In genomic region chr12:106139422-106140141, GRCh38 we compare ENCODE assay signal across 8 cellular contexts. TPM values are rescaled to one million over a fixed set of nuclear protein-coding genes. Genes with fewer than 3 reads are reported as not detected.
A peak's percentile ranks its signal among the peaks of the same experiment; 100 is the strongest.
DNase-seq lines count a peak whose midpoint lies in the region; ATAC-seq, FAIRE-seq and TF ChIP-seq lines count a peak whose summit lies in the region.

No MANE protein-coding gene starts in this region.

- WGBS in A549 (ENCODE audit: missing lambda C conversion rate): 18% methylated on average over 14 of the region's 66 CpGs

- H3K4me1 ChIP-seq in A549: peaks cover 48% of the 10 kb centered on the region
- peaks cover 34% of the 10 kb centered on the region for H3K4me1 ChIP-seq in keratinocyte (ENCODE audit: control insufficient read depth, extremely low read depth, insufficient read depth, low read length)
- peaks cover 45 to 58% (median 57%) of the 10 kb centered on the region in 3 donors for H3K4me1 ChIP-seq in skeletal muscle tissue (ENCODE audit: control insufficient read depth in 3 of 3, insufficient read depth in 3 of 3, low read length in 3 of 3)

- H3K36me3 Mint-ChIP-seq in central memory CD8-positive, alpha-beta T cell (ENCODE audit: insufficient read depth): peaks cover 2% of the 10 kb centered on the region

- TF ChIP-seq POLR2A in A549 (IDR thresholded peaks at IDR 0.05; ENCODE audit: low read length) (peak; percentile 35; the same call in 1 of the 2 replicates), GM12891 (IDR thresholded peaks at IDR 0.05; ENCODE audit: low read depth, low read length) (no peak)

- H2AFZ ChIP-seq in keratinocyte (ENCODE audit: control insufficient read depth, low read length): no peak overlapping the region

- peaks cover 5% of the 10 kb centered on the region for H3K4me1 Mint-ChIP-seq in central memory CD8-positive, alpha-beta T cell

- no peaks in the 10 kb centered on the region for H3K9me3 Mint-ChIP-seq in central memory CD8-positive, alpha-beta T cell

- H3K4me3 ChIP-seq in A549 (peak overlapping the region; percentile 83), keratinocyte (ENCODE audit: control insufficient read depth in 2 of 3, extremely low read depth in 1 of 3, insufficient read depth in 2 of 3, low read depth in 1 of 3, low read length in 3 of 3) (peak overlapping the region; percentile 58 to 82 (median 81)), skeletal muscle tissue (ENCODE audit: low read length in 3 of 3) (peak overlapping the region; percentile 75 to 90 (median 83))

- H3K27ac ChIP-seq in A549: peak overlapping the region; percentile 99
- peak overlapping the region; percentile 62 for H3K27ac ChIP-seq in keratinocyte (ENCODE audit: control insufficient read depth, insufficient read depth, low read length)
- H3K27ac ChIP-seq in skeletal muscle tissue (ENCODE audit: low read depth, low read length): peak overlapping the region; percentile 99

- H3K36me3 ChIP-seq in keratinocyte (ENCODE audit: control insufficient read depth in 2 of 2, extremely low read depth in 1 of 2, insufficient read depth in 2 of 2, low read length in 2 of 2) (no peaks in the 10 kb centered on the region), skeletal muscle tissue (ENCODE audit: control insufficient read depth in 3 of 3, insufficient read depth in 3 of 3, low read length in 3 of 3) (peaks cover 0 to 3% (median 0%) of the 10 kb centered on the region in 3 donors)

- H3K27me3 Mint-ChIP-seq in central memory CD8-positive, alpha-beta T cell: peaks cover 76% of the 10 kb centered on the region

- POLR2A ChIA-PET in A549 (lab: Yijun Ruan, JAX): interaction anchor here (0.6 to 2.9 kb wide), 20 partner anchors 9 to 719 kb away, joined by 3 to 17 read pairs (median 3); partner anchors contain the start of gene POLR3B

- dilution Hi-C loops in keratinocyte (cut with MboI; ENCODE audit: extremely low pct_ligation_motif_present, low sequenced_read_pairs): no loop called here

- FAIRE-seq in A549 (lab: Jason Lieb, UNC) (no peak), GM12891 (lab: Jason Lieb, UNC) (no peak), keratinocyte (lab: Jason Lieb, UNC) (no peak)

- 0 out of 5 replicates have a peak, but pooled peaks of 1 of the 2 experiments have one; percentile 11 for TF ChIP-seq RAD21 in A549 (conservative IDR thresholded peaks at IDR 0.05 in 1 of 2, IDR thresholded peaks at IDR 0.05 in 1 of 2)

- TF ChIP-seq CTCF in A549 (IDR thresholded peaks at IDR 0.05) (no peak), keratinocyte (optimal IDR thresholded peaks at IDR 0.05 in 1 of 3, IDR thresholded peaks at IDR 0.05 in 1 of 3, conservative IDR thresholded peaks at IDR 0.05 in 1 of 3; ENCODE audit: extremely low read depth in 1 of 3, insufficient read depth in 2 of 3, low read length in 3 of 3) (no peak)

- H3K79me2 ChIP-seq in keratinocyte (ENCODE audit: control insufficient read depth, insufficient read depth, low read length): peaks cover 36% of the 10 kb centered on the region

- TF ChIP-seq EP300 in A549 (IDR thresholded peaks at IDR 0.05): no peak

- H3K27me3 ChIP-seq in keratinocyte (ENCODE audit: control insufficient read depth, extremely low read depth, insufficient read depth, low read length): no peaks in the 10 kb centered on the region
- no peaks in the 10 kb centered on the region for H3K27me3 ChIP-seq in skeletal muscle tissue (ENCODE audit: control insufficient read depth in 3 of 3, insufficient read depth in 3 of 3, low read length in 3 of 3)

- DNase-seq in A549 (ENCODE audit: low read depth in 1 of 2, low spot score in 1 of 2) (peak; percentile 76 to 89), GM12891 (ENCODE audit: insufficient read length, low spot score) (peak; percentile 28), NOMO-1 (lab: John Stamatoyannopoulos, UW; ENCODE audit: unreplicated experiment in 2 of 2) (peak; percentile 39 to 41), keratinocyte (ENCODE audit: low read depth, low spot score) (no peak)
- DNase-seq in central memory CD8-positive, alpha-beta T cell (ENCODE audit: low spot score in 2 of 2): no peak

- H3K4me2 ChIP-seq in A549 (peak overlapping the region; percentile 93), keratinocyte (ENCODE audit: control insufficient read depth, extremely low read depth, insufficient read depth, low read depth, low read length) (peak overlapping the region; percentile 65)

- ATAC-seq in A549 (peak; percentile 71 to 76), HG02623 (IDR thresholded peaks at IDR 0.05; ENCODE audit: unreplicated experiment) (no peak), HG03039 (IDR thresholded peaks at IDR 0.05; ENCODE audit: unreplicated experiment) (no peak)
- ATAC-seq in central memory CD8-positive, alpha-beta T cell (replicated peaks; ENCODE audit: extremely low read depth, poor library complexity, severe bottlenecking): no peak

- no peaks in the 10 kb centered on the region for H4K20me1 ChIP-seq in keratinocyte (ENCODE audit: control insufficient read depth, extremely low read depth, insufficient read depth, low read length)

- CTCF ChIA-PET in A549 (lab: Yijun Ruan, JAX): interaction anchor here (0.8 to 10.0 kb wide), 6 partner anchors 11 to 720 kb away, joined by 3 to 135 read pairs (median 18); no protein-coding TSS in a partner anchor

- no peak overlapping the region for H3K27ac Mint-ChIP-seq in central memory CD8-positive, alpha-beta T cell (ENCODE audit: low read depth)

- no peaks in the 10 kb centered on the region for H3K9me3 ChIP-seq in A549
- H3K9me3 ChIP-seq in keratinocyte (ENCODE audit: control insufficient read depth, low read depth, low read length): no peaks in the 10 kb centered on the region
- H3K9me3 ChIP-seq in skeletal muscle tissue (ENCODE audit: control insufficient read depth in 3 of 3, low read length in 3 of 3): no peaks in the 10 kb centered on the region

- H3K9me1 ChIP-seq in keratinocyte (ENCODE audit: control insufficient read depth, extremely low read depth, insufficient read depth, low read length): no peaks in the 10 kb centered on the region

- H3K9ac ChIP-seq in keratinocyte (ENCODE audit: control insufficient read depth, extremely low read depth, insufficient read depth, low read length) (peak overlapping the region; percentile 80), skeletal muscle tissue (ENCODE audit: low read depth in 1 of 3, low read length in 3 of 3) (peak overlapping the region; percentile 97 to 99 (median 97))

- H3K4me3 Mint-ChIP-seq in central memory CD8-positive, alpha-beta T cell: peak overlapping the region; percentile 41

TF ChIP-seq in A549, 52 proteins besides CTCF, POLR2A, EP300 and RAD21 (continues in another document):
- TF ChIP-seq EHMT2 (IDR thresholded peaks at IDR 0.05; ENCODE audit: low read depth): no peak
- TF ChIP-seq ESRRA (IDR thresholded peaks at IDR 0.05; ENCODE audit: borderline replicate concordance, low read length): no peak
- TF ChIP-seq NPAS2 (CRISPR knock-in tag; IDR thresholded peaks at IDR 0.05; ENCODE audit: borderline replicate concordance): no peak
- TF ChIP-seq FOSL2 (IDR thresholded peaks at IDR 0.05): peak; percentile 68; the same call in 1 of the 2 replicates
- TF ChIP-seq FOSL2 (CRISPR knock-in tag; IDR thresholded peaks at IDR 0.05): peak; percentile 98
- no peak for TF ChIP-seq RARB (CRISPR knock-in tag; IDR thresholded peaks at IDR 0.05)
- no peak for TF ChIP-seq HDAC2 (IDR thresholded peaks at IDR 0.05)
- TF ChIP-seq ZNF302 (CRISPR knock-in tag; IDR thresholded peaks at IDR 0.05): no peak
- no peak for TF ChIP-seq ZSCAN20 (CRISPR knock-in tag; IDR thresholded peaks at IDR 0.05)
- TF ChIP-seq SREBF2 (IDR thresholded peaks at IDR 0.05): no peak

TF ChIP-seq in GM12891, 5 proteins besides CTCF, POLR2A, EP300 and RAD21:
- no peak for TF ChIP-seq POU2F2 (IDR thresholded peaks at IDR 0.05; ENCODE audit: low read depth, low read length)

RNA-seq across cellular contexts. Expression of gene NUAK1, which starts 0.8 kb away (rescaled TPM):
- 22.3 and 25.4 TPM in 2 replicates for polyA plus RNA-seq in A549 (2011; rRNA removed)
- polyA plus RNA-seq in A549 (2012; cell fraction: cytosol; rRNA removed): 10.1 and 12.6 TPM in 2 replicates
- polyA plus RNA-seq in A549 (2012; cell fraction: nucleus; rRNA removed): 15.0 and 19.7 TPM in 2 replicates
- 18.1 to 23.5 TPM (median 20.8 TPM) in 3 replicates for polyA plus RNA-seq in A549 (2017; fragmentation: RNase III; extraction: RNeasy Plus Mini Kit Qiagen cat#74134 plus additional on column Dnase treatment)
- polyA minus RNA-seq in A549 (2011; rRNA and poly(A)+ RNA removed): 36.7 and 38.4 TPM in 2 replicates
- polyA plus RNA-seq in GM12891 (2012; ENCODE audit: low read depth, missing spikeins): not detected
- 11.7 to 31.0 TPM (median 12.3 TPM) in 3 replicates for polyA plus RNA-seq in keratinocyte
- 2.4 TPM for polyA plus RNA-seq in keratinocyte (2011; ENCODE audit: low read depth)
- 14.8 and 15.2 TPM in 2 replicates for polyA plus RNA-seq in keratinocyte (2011; cell fraction: cytosol; rRNA removed)
- 22.7 and 25.6 TPM in 2 replicates for polyA plus RNA-seq in keratinocyte (2011; cell fraction: nucleus; rRNA removed)
- 4.1 and 19.0 TPM in 2 replicates for polyA plus RNA-seq in keratinocyte (2012; ENCODE audit: low replicate concordance)
- polyA minus RNA-seq in keratinocyte: 22.1 to 35.4 TPM (median 28.4 TPM) in 3 replicates
- polyA minus RNA-seq in keratinocyte (2011; cell fraction: cytosol; rRNA and poly(A)+ RNA removed): 40.9 TPM
- 17.3 and 42.0 TPM in 2 replicates for polyA minus RNA-seq in keratinocyte (2011; cell fraction: nucleus; rRNA and poly(A)+ RNA removed)
- 9.4 TPM for total RNA-seq in skeletal muscle tissue

Comparison
In these comparisons a context has a peak if more than half of its experiments do, and no peak if none do; other contexts are left out.
1. ATAC-seq: peak in A549 (2 of 2); none in central memory CD8-positive, alpha-beta T cell (single experiment), HG02623 (single experiment) and HG03039 (single experiment).
2. DNase-seq: peak in A549 (2 of 2), GM12891 (single experiment) and NOMO-1 (2 of 2); none in central memory CD8-positive, alpha-beta T cell (0 of 2) and keratinocyte (single experiment).
3. Peak in every context shown above with its lines, with median percentiles within 50 percentile points of each other: H3K27ac ChIP-seq and H3K4me3 ChIP-seq.